ENCODE assay signal across 1 cellular context in genomic region chr16:25031441-25032307, GRCh38.
TF ChIP-seq lines count a peak whose summit lies in the region.

No MANE protein-coding gene starts in this region.

TF ChIP-seq in HepG2, 621 proteins besides CTCF, POLR2A, EP300 and RAD21 (continued from another document and continues in another):
- TF ChIP-seq ZNF276 (CRISPR knock-in tag; IDR thresholded peaks at IDR 0.05; ENCODE audit: low read depth), result 0 out of 2 replicates have a peak, but pooled peaks have one; percentile 28
- TF ChIP-seq IKZF5 (CRISPR knock-in tag; IDR thresholded peaks at IDR 0.05), result 0 out of 2 replicates have a peak, but pooled peaks have one; percentile 46
- TF ChIP-seq MXI1 (IDR thresholded peaks at IDR 0.05; ENCODE audit: borderline replicate concordance, low read depth, low read length), result peak; percentile 50; the same call in 1 of the 3 replicates
- TF ChIP-seq ZMYM2 (CRISPR knock-in tag; IDR thresholded peaks at IDR 0.05), result no peak
- TF ChIP-seq GFI1 (CRISPR knock-in tag; IDR thresholded peaks at IDR 0.05; ENCODE audit: borderline replicate concordance), result no peak; the same call in 1 of the 2 replicates
- TF ChIP-seq ZNF616 (CRISPR knock-in tag; IDR thresholded peaks at IDR 0.05; ENCODE audit: low read depth), result no peak
- TF ChIP-seq SPEN (CRISPR knock-in tag; IDR thresholded peaks at IDR 0.05; ENCODE audit: low read depth), result no peak
- TF ChIP-seq ZBED4 (CRISPR knock-in tag; IDR thresholded peaks at IDR 0.05; ENCODE audit: borderline replicate concordance), result no peak
- TF ChIP-seq TFDP2 (CRISPR knock-in tag; IDR thresholded peaks at IDR 0.05), result peak; percentile 68
- TF ChIP-seq CEBPG (CRISPR knock-in tag; IDR thresholded peaks at IDR 0.05), result no peak
- 0 out of 2 replicates have a peak, but pooled peaks have one; percentile 12 for TF ChIP-seq PAXIP1 (CRISPR knock-in tag; conservative IDR thresholded peaks at IDR 0.05)
- TF ChIP-seq KMT2B (CRISPR knock-in tag; IDR thresholded peaks at IDR 0.05), result peak; percentile 72
- TF ChIP-seq NKX3-1 (CRISPR knock-in tag; IDR thresholded peaks at IDR 0.05), result peak; percentile 61; the same call in 1 of the 2 replicates
- TF ChIP-seq ARID5B (CRISPR knock-in tag; IDR thresholded peaks at IDR 0.05), result no peak
- TF ChIP-seq TFDP1 (CRISPR knock-in tag; IDR thresholded peaks at IDR 0.05; ENCODE audit: borderline replicate concordance), result no peak
- no peak for TF ChIP-seq ZNF672 (CRISPR knock-in tag; IDR thresholded peaks at IDR 0.05)
- TF ChIP-seq PATZ1 (CRISPR knock-in tag; IDR thresholded peaks at IDR 0.05), result no peak; the same call in 1 of the 2 replicates
- TF ChIP-seq POLR2AphosphoS2 (IDR thresholded peaks at IDR 0.05; ENCODE audit: low read depth, low read length), result no peak
- TF ChIP-seq ERF (CRISPR knock-in tag; IDR thresholded peaks at IDR 0.05), result no peak
- no peak for TF ChIP-seq ATRX (CRISPR knock-in tag; IDR thresholded peaks at IDR 0.05; ENCODE audit: borderline replicate concordance)
- TF ChIP-seq ZFYVE20 (CRISPR knock-in tag; IDR thresholded peaks at IDR 0.05; ENCODE audit: borderline replicate concordance, low read depth), result no peak
- TF ChIP-seq ASH2L (IDR thresholded peaks at IDR 0.05; ENCODE audit: insufficient read length, low read depth, low read length), result peak; percentile 62
- no peak for TF ChIP-seq NFIB (CRISPR knock-in tag; IDR thresholded peaks at IDR 0.05; ENCODE audit: borderline replicate concordance)
- no peak for TF ChIP-seq BHLHE40 (IDR thresholded peaks at IDR 0.05; ENCODE audit: low read length)
- no peak for TF ChIP-seq CENPBD1 (CRISPR knock-in tag; IDR thresholded peaks at IDR 0.05; ENCODE audit: borderline replicate concordance, low read depth)
- no peak for TF ChIP-seq SCMH1 (CRISPR knock-in tag; IDR thresholded peaks at IDR 0.05; ENCODE audit: borderline replicate concordance)
- peak; percentile 88; the same call in 1 of the 2 replicates for TF ChIP-seq ZNF44 (CRISPR knock-in tag; IDR thresholded peaks at IDR 0.05)
- TF ChIP-seq ZNF432 (CRISPR knock-in tag; IDR thresholded peaks at IDR 0.05; ENCODE audit: borderline replicate concordance), result no peak
- no peak for TF ChIP-seq ZNF264 (CRISPR knock-in tag; IDR thresholded peaks at IDR 0.05)
- TF ChIP-seq ZBTB3 (CRISPR knock-in tag; IDR thresholded peaks at IDR 0.05; ENCODE audit: borderline replicate concordance, low read depth), result no peak
- no peak for TF ChIP-seq STAT6 (CRISPR knock-in tag; IDR thresholded peaks at IDR 0.05; ENCODE audit: borderline replicate concordance)
